In genomic region chr4:123466080-123466785, GRCh38 we compare ENCODE assay signal across 30 cellular contexts.
"Had no signal": no experiment of that assay in that cellular context is flagged by ENCODE, and none has a peak within 500 bp of the region (broad histone marks: within the 10 kb centered on the region; RNA-seq: fewer than 3 reads in every experiment).

No MANE protein-coding gene starts in this region.

- H3K27me3 Mint-ChIP-seq: activated naive CD8-positive, alpha-beta T cell had no signal

- H3K9me3 ChIP-seq: breast epithelium, MG63, Peyer's patch, SJCRH30, SK-N-SH had no signal

- H3K27ac ChIP-seq: breast epithelium, KMS-11, Peyer's patch, RWPE1, SJCRH30, WERI-Rb-1 had no signal

- H3K9me2 ChIP-seq: SK-N-SH had no signal

- H3K27ac Mint-ChIP-seq: activated naive CD8-positive, alpha-beta T cell; IgD-negative memory B cell had no signal

- H3K36me3 Mint-ChIP-seq: activated naive CD8-positive, alpha-beta T cell; IgD-negative memory B cell had no signal

- H3K36me3 ChIP-seq: breast epithelium, MG63, Peyer's patch, SJCRH30, WERI-Rb-1 had no signal

- H3K9ac ChIP-seq: KMS-11, SK-N-SH had no signal

- H3K4me1 ChIP-seq: breast epithelium, Peyer's patch had no signal

- DNase-seq: activated CD4-positive, alpha-beta T cell treated with anti-CD3 and anti-CD28 coated beads for 4 hours; activated CD8-positive, alpha-beta memory T cell treated with anti-CD3 and anti-CD28 coated beads for 24 hours; activated effector memory CD4-positive, alpha-beta T cell treated with Interleukin-2 at 50 U/mL for 16 hours; activated naive CD4-positive, alpha-beta T cell; activated T-cell treated with anti-CD3 and anti-CD28 coated beads, Interleukin-2, amount 50 U/mL, for 48 hours; aorta; central memory CD4-positive, alpha-beta T cell; MG63; MV-4-11; NCI-H1092 treated with DMSO at 0.1 percent for 48 hours; NCI-H1417 treated with DMSO at 0.1 percent for 48 hours; NCI-H1694; NCI-H2029; NCI-H2107; NCI-H2171 treated with DMSO at 0.1 percent for 48 hours; NCI-H226; NCI-H526; NCI-H774; OCI-M1; Peyer's patch; Right ventricle myocardium superior; SJCRH30; SK-N-SH; T-helper 1 cell; WERI-Rb-1 had no signal

- H3K4me2 ChIP-seq: KMS-11, SK-N-SH had no signal

- H3K27me3 ChIP-seq: breast epithelium, MG63, Peyer's patch, SJCRH30 had no signal

- H3K4me3 ChIP-seq: breast epithelium, MG63, Peyer's patch, SJCRH30 had no signal

- H3K4me3 Mint-ChIP-seq: activated naive CD8-positive, alpha-beta T cell; IgD-negative memory B cell had no signal
